ENCODE assay signal across 1 cellular context in genomic region chr1:180154325-180155201, GRCh38.
TF ChIP-seq lines count a peak whose summit lies in the region.

TSS of gene QSOX1 (plus strand) at chr1:180154869. CDS start at chr1:180154908, 39 bp downstream.

TF ChIP-seq in K562, 482 proteins besides CTCF, POLR2A, EP300 and RAD21 (continued from another document and continues in another):
- peak; percentile 95 for TF ChIP-seq THAP12 (CRISPR knock-in tag; IDR thresholded peaks at IDR 0.05)
- peak; percentile 22; the same call in 1 of the 2 replicates for TF ChIP-seq GATAD2B (IDR thresholded peaks at IDR 0.05; ENCODE audit: borderline replicate concordance)
- TF ChIP-seq GABPA (tag; conservative IDR thresholded peaks at IDR 0.05; ENCODE audit: low read depth), result peak; percentile 81
- TF ChIP-seq ZBTB40 (IDR thresholded peaks at IDR 0.05), result peak; percentile 56
- TF ChIP-seq ZBTB40 (CRISPR knock-in tag; IDR thresholded peaks at IDR 0.05), result no peak
- TF ChIP-seq CBFA2T3 (IDR thresholded peaks at IDR 0.05), result no peak
- no peak for TF ChIP-seq NR2C1 (IDR thresholded peaks at IDR 0.05)
- TF ChIP-seq NR2C1 (tag; IDR thresholded peaks at IDR 0.05), result peak; percentile 17; the same call in 1 of the 2 replicates
- peak; percentile 71 for TF ChIP-seq SUPT5H (IDR thresholded peaks at IDR 0.05)
- TF ChIP-seq TAF1 (IDR thresholded peaks at IDR 0.05; ENCODE audit: control insufficient read depth, extremely low read depth, insufficient read depth, low read length, severe bottlenecking), result peak; percentile 64
- TF ChIP-seq ZNF586 (CRISPR knock-in tag; conservative IDR thresholded peaks at IDR 0.05), result no peak
- peak; percentile 88 for TF ChIP-seq HNRNPLL (IDR thresholded peaks at IDR 0.05; ENCODE audit: low read depth, low read length, poor library complexity, severe bottlenecking)
- 0 out of 2 replicates have a peak, but pooled peaks have one; percentile 30 for TF ChIP-seq NR1H2 (CRISPR knock-in tag; IDR thresholded peaks at IDR 0.05)
- TF ChIP-seq CBFA2T2 (conservative IDR thresholded peaks at IDR 0.05), result peak; percentile 13; the same call in 1 of the 2 replicates
- TF ChIP-seq SETDB1 (IDR thresholded peaks at IDR 0.05; ENCODE audit: low read length), result no peak
- TF ChIP-seq PHTF2 (CRISPR knock-in tag; IDR thresholded peaks at IDR 0.05), result no peak
- peak; percentile 63; the same call in 1 of the 2 replicates for TF ChIP-seq NCOA6 (IDR thresholded peaks at IDR 0.05)
- peak; percentile 93 for TF ChIP-seq RBBP5 (IDR thresholded peaks at IDR 0.05; ENCODE audit: borderline replicate concordance, insufficient read depth, low read length, poor library complexity, severe bottlenecking)
- TF ChIP-seq PHF8 (IDR thresholded peaks at IDR 0.05; ENCODE audit: borderline replicate concordance, low read length), result peak; percentile 91
- peak; percentile 68 for TF ChIP-seq C11orf30 (IDR thresholded peaks at IDR 0.05; ENCODE audit: low read depth)
- TF ChIP-seq POLR2B (IDR thresholded peaks at IDR 0.05; ENCODE audit: low read depth, partially characterized antibody), result peak; percentile 78
- peak; percentile 82 for TF ChIP-seq E2F4 (CRISPR knock-in tag; IDR thresholded peaks at IDR 0.05; ENCODE audit: low read depth)
- TF ChIP-seq YY1 (IDR thresholded peaks at IDR 0.05; ENCODE audit: borderline replicate concordance in 1 of 3, control insufficient read depth in 1 of 3, extremely low read depth in 1 of 3, insufficient read depth in 3 of 3, insufficient read length in 1 of 3, insufficient replicate concordance in 2 of 3, low read depth in 1 of 3, low read length in 2 of 3), result peak in 1 of 3 experiments; percentile 65
- TF ChIP-seq RHOXF2B (CRISPR knock-in tag; conservative IDR thresholded peaks at IDR 0.05), result no peak
- peak; percentile 73 for TF ChIP-seq L3MBTL2 (IDR thresholded peaks at IDR 0.05)
- no peak for TF ChIP-seq TAF7 (tag; IDR thresholded peaks at IDR 0.05)
- peak; percentile 2; the same call in 1 of the 2 replicates for TF ChIP-seq CC2D1A (IDR thresholded peaks at IDR 0.05)
- TF ChIP-seq ZNF146 (CRISPR knock-in tag; IDR thresholded peaks at IDR 0.05; ENCODE audit: unreplicated experiment), result no peak
- no peak for TF ChIP-seq TFE3 (CRISPR knock-in tag; IDR thresholded peaks at IDR 0.05)
- 0 out of 2 replicates have a peak, but pooled peaks have one; percentile 5 for TF ChIP-seq ZNF24 (IDR thresholded peaks at IDR 0.05)
- peak in 1 of 2 experiments; percentile 15; a peak in 1 of 4 replicates for TF ChIP-seq HDAC1 (IDR thresholded peaks at IDR 0.05)
- TF ChIP-seq NBN (IDR thresholded peaks at IDR 0.05; ENCODE audit: low read depth), result peak; percentile 56; the same call in 1 of the 2 replicates
- TF ChIP-seq REST (CRISPR knock-in tag; IDR thresholded peaks at IDR 0.05; ENCODE audit: low read depth), result peak; percentile 20; the same call in 1 of the 2 replicates
- 0 out of 2 replicates have a peak, but pooled peaks have one; percentile 25 for TF ChIP-seq DMBX1 (CRISPR knock-in tag; IDR thresholded peaks at IDR 0.05; ENCODE audit: borderline replicate concordance)
- peak; percentile 33; the same call in 1 of the 2 replicates for TF ChIP-seq ATF2 (CRISPR knock-in tag; IDR thresholded peaks at IDR 0.05)
- TF ChIP-seq USF2 (CRISPR knock-in tag; IDR thresholded peaks at IDR 0.05), result peak; percentile 43; the same call in 1 of the 2 replicates
- no peak for TF ChIP-seq SFPQ (IDR thresholded peaks at IDR 0.05; ENCODE audit: low read depth, low read length)
